In genomic region chr7:148262721-148263229, GRCh38 we compare ENCODE assay signal across 8 cellular contexts.
DNase-seq lines count a peak whose midpoint lies in the region; ATAC-seq and TF ChIP-seq lines count a peak whose summit lies in the region.

No MANE protein-coding gene starts in this region.

- TF ChIP-seq POLR2A in erythroblast (IDR thresholded peaks at IDR 0.05; ENCODE audit: low read length): no peak

- DNase-seq in Ammon's horn (ENCODE audit: low spot score) (peak; percentile 83), NCI-H82 treated with DMSO at 0.1 percent for 48 hours (lab: John Stamatoyannopoulos, UW; ENCODE audit: unreplicated experiment) (peak; percentile 55), erythroblast (lab: John Stamatoyannopoulos, UW) (peak; percentile 63 to 72), myocyte (ENCODE audit: low read depth) (peak; percentile 52)
- DNase-seq in activated CD8-positive, alpha-beta memory T cell treated with anti-CD3 and anti-CD28 coated beads, Interleukin-2, amount 50 U/mL, for 4 hours: peak; percentile 64
- peak; percentile 26 to 38 for DNase-seq in stimulated activated CD8-positive, alpha-beta memory T cell treated with anti-CD3 and anti-CD28 coated beads, Interleukin-7, amount 100 ng/mL, for 4 hours (ENCODE audit: low read depth in 2 of 2)

- ATAC-seq in GM18909 (IDR thresholded peaks at IDR 0.05; ENCODE audit: poor library complexity, unreplicated experiment) (peak; percentile 84), HG03342 (IDR thresholded peaks at IDR 0.05; ENCODE audit: unreplicated experiment) (peak; percentile 80)

Comparison
In these comparisons a context has a peak if more than half of its experiments do, and no peak if none do; other contexts are left out.
1. Peak in every context shown above with its lines: DNase-seq and ATAC-seq.
2. DNase-seq: peak in every context shown above with its lines; median percentile 83 in Ammon's horn; 68 in erythroblast; 64 in activated CD8-positive, alpha-beta memory T cell treated with anti-CD3 and anti-CD28 coated beads, Interleukin-2, amount 50 U/mL, for 4 hours; 55 in NCI-H82 treated with DMSO at 0.1 percent for 48 hours; 52 in myocyte; 32 in stimulated activated CD8-positive, alpha-beta memory T cell treated with anti-CD3 and anti-CD28 coated beads, Interleukin-7, amount 100 ng/mL, for 4 hours.